In genomic region chr3:101854608-101855304, GRCh38 we compare ENCODE assay signal across 1 cellular context.
A peak's percentile ranks its signal among the peaks of the same experiment; 100 is the strongest.
TF ChIP-seq lines count a peak whose summit lies in the region.

No MANE protein-coding gene starts in this region.

TF ChIP-seq in HepG2, 621 proteins besides CTCF, POLR2A, EP300 and RAD21 (continued from another document and continues in another):
- no peak for TF ChIP-seq ZSCAN9 (CRISPR knock-in tag; IDR thresholded peaks at IDR 0.05; ENCODE audit: borderline replicate concordance)
- TF ChIP-seq, protein P1, sequence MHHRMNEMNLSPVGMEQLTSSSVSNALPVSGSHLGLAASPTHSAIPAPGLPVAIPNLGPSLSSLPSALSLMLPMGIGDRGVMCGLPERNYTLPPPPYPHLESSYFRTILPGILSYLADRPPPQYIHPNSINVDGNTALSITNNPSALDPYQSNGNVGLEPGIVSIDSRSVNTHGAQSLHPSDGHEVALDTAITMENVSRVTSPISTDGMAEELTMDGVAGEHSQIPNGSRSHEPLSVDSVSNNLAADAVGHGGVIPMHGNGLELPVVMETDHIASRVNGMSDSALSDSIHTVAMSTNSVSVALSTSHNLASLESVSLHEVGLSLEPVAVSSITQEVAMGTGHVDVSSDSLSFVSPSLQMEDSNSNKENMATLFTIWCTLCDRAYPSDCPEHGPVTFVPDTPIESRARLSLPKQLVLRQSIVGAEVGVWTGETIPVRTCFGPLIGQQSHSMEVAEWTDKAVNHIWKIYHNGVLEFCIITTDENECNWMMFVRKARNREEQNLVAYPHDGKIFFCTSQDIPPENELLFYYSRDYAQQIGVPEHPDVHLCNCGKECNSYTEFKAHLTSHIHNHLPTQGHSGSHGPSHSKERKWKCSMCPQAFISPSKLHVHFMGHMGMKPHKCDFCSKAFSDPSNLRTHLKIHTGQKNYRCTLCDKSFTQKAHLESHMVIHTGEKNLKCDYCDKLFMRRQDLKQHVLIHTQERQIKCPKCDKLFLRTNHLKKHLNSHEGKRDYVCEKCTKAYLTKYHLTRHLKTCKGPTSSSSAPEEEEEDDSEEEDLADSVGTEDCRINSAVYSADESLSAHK (CRISPR knock-in tag; IDR thresholded peaks at IDR 0.05; ENCODE audit: borderline replicate concordance): no peak
- TF ChIP-seq, protein P2, sequence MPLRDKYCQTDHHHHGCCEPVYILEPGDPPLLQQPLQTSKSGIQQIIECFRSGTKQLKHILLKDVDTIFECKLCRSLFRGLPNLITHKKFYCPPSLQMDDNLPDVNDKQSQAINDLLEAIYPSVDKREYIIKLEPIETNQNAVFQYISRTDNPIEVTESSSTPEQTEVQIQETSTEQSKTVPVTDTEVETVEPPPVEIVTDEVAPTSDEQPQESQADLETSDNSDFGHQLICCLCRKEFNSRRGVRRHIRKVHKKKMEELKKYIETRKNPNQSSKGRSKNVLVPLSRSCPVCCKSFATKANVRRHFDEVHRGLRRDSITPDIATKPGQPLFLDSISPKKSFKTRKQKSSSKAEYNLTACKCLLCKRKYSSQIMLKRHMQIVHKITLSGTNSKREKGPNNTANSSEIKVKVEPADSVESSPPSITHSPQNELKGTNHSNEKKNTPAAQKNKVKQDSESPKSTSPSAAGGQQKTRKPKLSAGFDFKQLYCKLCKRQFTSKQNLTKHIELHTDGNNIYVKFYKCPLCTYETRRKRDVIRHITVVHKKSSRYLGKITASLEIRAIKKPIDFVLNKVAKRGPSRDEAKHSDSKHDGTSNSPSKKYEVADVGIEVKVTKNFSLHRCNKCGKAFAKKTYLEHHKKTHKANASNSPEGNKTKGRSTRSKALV (CRISPR knock-in tag; IDR thresholded peaks at IDR 0.05): no peak
- TF ChIP-seq TCF7L2 (IDR thresholded peaks at IDR 0.05; ENCODE audit: low read depth, low read length): 0 out of 2 replicates have a peak, but pooled peaks have one; percentile 30
- TF ChIP-seq ZFP41 (CRISPR knock-in tag; IDR thresholded peaks at IDR 0.05; ENCODE audit: borderline replicate concordance): no peak
- no peak for TF ChIP-seq RBM39 (IDR thresholded peaks at IDR 0.05; ENCODE audit: low read depth, low read length, poor library complexity, severe bottlenecking)
- TF ChIP-seq CC2D1A (CRISPR knock-in tag; IDR thresholded peaks at IDR 0.05): no peak
- no peak for TF ChIP-seq ZBTB4 (CRISPR knock-in tag; IDR thresholded peaks at IDR 0.05; ENCODE audit: borderline replicate concordance)
- no peak for TF ChIP-seq ZNF605 (CRISPR knock-in tag; IDR thresholded peaks at IDR 0.05)
- TF ChIP-seq NCOR1 (IDR thresholded peaks at IDR 0.05; ENCODE audit: borderline replicate concordance, low read length): no peak
- TF ChIP-seq ZNF572 (CRISPR knock-in tag; IDR thresholded peaks at IDR 0.05): no peak
- TF ChIP-seq, protein P3, sequence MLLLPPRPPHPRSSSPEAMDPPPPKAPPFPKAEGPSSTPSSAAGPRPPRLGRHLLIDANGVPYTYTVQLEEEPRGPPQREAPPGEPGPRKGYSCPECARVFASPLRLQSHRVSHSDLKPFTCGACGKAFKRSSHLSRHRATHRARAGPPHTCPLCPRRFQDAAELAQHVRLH (CRISPR knock-in tag; IDR thresholded peaks at IDR 0.05; ENCODE audit: borderline replicate concordance, low read depth): no peak
- TF ChIP-seq ZNF746 (CRISPR knock-in tag; IDR thresholded peaks at IDR 0.05): no peak
- no peak for TF ChIP-seq MYPOP (CRISPR knock-in tag; IDR thresholded peaks at IDR 0.05)
- no peak for TF ChIP-seq ATM (IDR thresholded peaks at IDR 0.05; ENCODE audit: borderline replicate concordance)
- TF ChIP-seq KAT8 (CRISPR knock-in tag; IDR thresholded peaks at IDR 0.05): peak; percentile 43; the same call in 1 of the 2 replicates
- TF ChIP-seq ZNF136 (CRISPR knock-in tag; IDR thresholded peaks at IDR 0.05; ENCODE audit: low read depth): no peak
- no peak for TF ChIP-seq ZNF513 (CRISPR knock-in tag; conservative IDR thresholded peaks at IDR 0.05)
- TF ChIP-seq, protein P4, sequence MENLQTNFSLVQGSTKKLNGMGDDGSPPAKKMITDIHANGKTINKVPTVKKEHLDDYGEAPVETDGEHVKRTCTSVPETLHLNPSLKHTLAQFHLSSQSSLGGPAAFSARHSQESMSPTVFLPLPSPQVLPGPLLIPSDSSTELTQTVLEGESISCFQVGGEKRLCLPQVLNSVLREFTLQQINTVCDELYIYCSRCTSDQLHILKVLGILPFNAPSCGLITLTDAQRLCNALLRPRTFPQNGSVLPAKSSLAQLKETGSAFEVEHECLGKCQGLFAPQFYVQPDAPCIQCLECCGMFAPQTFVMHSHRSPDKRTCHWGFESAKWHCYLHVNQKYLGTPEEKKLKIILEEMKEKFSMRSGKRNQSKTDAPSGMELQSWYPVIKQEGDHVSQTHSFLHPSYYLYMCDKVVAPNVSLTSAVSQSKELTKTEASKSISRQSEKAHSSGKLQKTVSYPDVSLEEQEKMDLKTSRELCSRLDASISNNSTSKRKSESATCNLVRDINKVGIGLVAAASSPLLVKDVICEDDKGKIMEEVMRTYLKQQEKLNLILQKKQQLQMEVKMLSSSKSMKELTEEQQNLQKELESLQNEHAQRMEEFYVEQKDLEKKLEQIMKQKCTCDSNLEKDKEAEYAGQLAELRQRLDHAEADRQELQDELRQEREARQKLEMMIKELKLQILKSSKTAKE (CRISPR knock-in tag; IDR thresholded peaks at IDR 0.05; ENCODE audit: borderline replicate concordance): no peak
- no peak for TF ChIP-seq ARNTL (CRISPR knock-in tag; IDR thresholded peaks at IDR 0.05)
- TF ChIP-seq, protein P5, sequence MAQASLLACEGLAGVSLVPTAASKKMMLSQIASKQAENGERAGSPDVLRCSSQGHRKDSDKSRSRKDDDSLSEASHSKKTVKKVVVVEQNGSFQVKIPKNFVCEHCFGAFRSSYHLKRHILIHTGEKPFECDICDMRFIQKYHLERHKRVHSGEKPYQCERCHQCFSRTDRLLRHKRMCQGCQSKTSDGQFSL (CRISPR knock-in tag; IDR thresholded peaks at IDR 0.05): no peak
- TF ChIP-seq PCBP1 (IDR thresholded peaks at IDR 0.05; ENCODE audit: borderline replicate concordance, low read depth, low read length): no peak
- no peak for TF ChIP-seq ZNF44 (CRISPR knock-in tag; IDR thresholded peaks at IDR 0.05)
- no peak for TF ChIP-seq ZBTB43 (CRISPR knock-in tag; conservative IDR thresholded peaks at IDR 0.05)
- no peak for TF ChIP-seq ZNF879 (CRISPR knock-in tag; IDR thresholded peaks at IDR 0.05)
- TF ChIP-seq KLF16 (CRISPR knock-in tag; IDR thresholded peaks at IDR 0.05): peak in 1 of 2 experiments; percentile 46; a peak in 1 of 4 replicates
- no peak for TF ChIP-seq PATZ1 (CRISPR knock-in tag; IDR thresholded peaks at IDR 0.05)
- TF ChIP-seq NFE2L1 (CRISPR knock-in tag; IDR thresholded peaks at IDR 0.05; ENCODE audit: borderline replicate concordance): no peak
- no peak for TF ChIP-seq ZNF576 (CRISPR knock-in tag; IDR thresholded peaks at IDR 0.05)
- TF ChIP-seq ZNF672 (CRISPR knock-in tag; IDR thresholded peaks at IDR 0.05): no peak
- no peak for TF ChIP-seq ZNF709 (CRISPR knock-in tag; IDR thresholded peaks at IDR 0.05)
- TF ChIP-seq HDAC1 (CRISPR knock-in tag; IDR thresholded peaks at IDR 0.05): no peak
- no peak for TF ChIP-seq ETS1 (CRISPR knock-in tag; IDR thresholded peaks at IDR 0.05)
- no peak for TF ChIP-seq TP53 (CRISPR knock-in tag; conservative IDR thresholded peaks at IDR 0.05)
- no peak for TF ChIP-seq SRSF1 (optimal IDR thresholded peaks at IDR 0.05; ENCODE audit: low read depth, low read length)
- no peak for TF ChIP-seq KMT2A (CRISPR knock-in tag; IDR thresholded peaks at IDR 0.05)
- no peak for TF ChIP-seq HINFP (CRISPR knock-in tag; IDR thresholded peaks at IDR 0.05; ENCODE audit: low read depth)
- TF ChIP-seq MTF2 (CRISPR knock-in tag; IDR thresholded peaks at IDR 0.05; ENCODE audit: borderline replicate concordance): no peak
- no peak for TF ChIP-seq SPEN (CRISPR knock-in tag; IDR thresholded peaks at IDR 0.05; ENCODE audit: low read depth)
- no peak for TF ChIP-seq FOXK2 (IDR thresholded peaks at IDR 0.05)
- no peak for TF ChIP-seq SETDB1 (CRISPR knock-in tag; IDR thresholded peaks at IDR 0.05; ENCODE audit: borderline replicate concordance)
- no peak for TF ChIP-seq NR2F1 (CRISPR knock-in tag; IDR thresholded peaks at IDR 0.05)
- 0 out of 2 replicates have a peak, but pooled peaks have one; percentile 25 for TF ChIP-seq ZNF878 (CRISPR knock-in tag; IDR thresholded peaks at IDR 0.05)
- TF ChIP-seq ZNF670 (CRISPR knock-in tag; IDR thresholded peaks at IDR 0.05; ENCODE audit: borderline replicate concordance): no peak
